In the genomic region with DNA sequence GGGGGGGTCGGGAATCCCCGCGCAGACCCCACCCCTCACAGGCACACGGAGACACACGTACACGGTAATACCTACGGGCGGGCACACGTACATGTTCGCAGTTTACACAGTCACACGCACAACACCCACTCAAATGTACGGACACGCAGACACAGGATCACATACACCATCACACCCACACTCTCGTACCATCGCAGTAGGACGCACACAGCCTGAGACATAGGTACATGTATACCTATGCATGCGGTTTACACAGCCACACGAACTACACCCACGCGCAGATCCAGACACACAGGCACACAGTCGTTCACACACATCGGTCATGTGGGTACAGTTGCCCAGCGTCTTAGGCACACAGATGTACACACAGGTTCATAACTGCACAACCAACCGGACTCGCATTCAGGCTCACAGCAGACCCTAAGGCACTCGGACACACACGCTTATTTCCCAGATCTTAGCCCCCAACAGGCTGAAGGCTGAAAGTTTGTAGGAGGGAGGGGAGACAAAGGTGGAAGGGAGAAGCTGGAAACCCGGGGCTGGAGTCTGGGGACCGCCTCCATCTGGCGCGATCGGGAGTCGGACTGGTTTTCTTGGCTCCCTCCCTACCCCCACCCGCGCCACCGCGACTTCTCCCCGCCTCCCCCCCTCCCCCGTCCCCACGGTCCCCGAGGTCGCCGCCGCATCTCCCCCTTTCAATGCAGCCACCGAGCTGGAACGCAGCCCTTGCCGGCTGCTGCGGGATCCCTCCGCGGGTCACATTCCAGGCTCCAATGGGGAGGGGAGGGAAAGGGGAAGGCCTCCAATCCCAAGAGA, we compare ENCODE assay signal across 8 cellular contexts. TPM values are rescaled to one million over a fixed set of nuclear protein-coding genes. Genes with fewer than 3 reads are reported as not detected.
DNase-seq lines count a peak whose midpoint lies in the region; TF ChIP-seq lines count a peak whose summit lies in the region.

No MANE protein-coding gene starts in this region.

- no peak for TF ChIP-seq CTCF in GM10266 (IDR thresholded peaks at IDR 0.05; ENCODE audit: control insufficient read depth, insufficient read depth, low read depth, missing control alignments)

- DNase-seq in NCI-H82 (lab: John Stamatoyannopoulos, UW) (peak; percentile 68), NCI-H82 treated with DMSO at 0.1 percent for 48 hours (lab: John Stamatoyannopoulos, UW; ENCODE audit: unreplicated experiment) (no peak), T-helper 1 cell (peak in 3 of 5 donors; percentile 18 to 24 (median 19)), posterior vena cava (ENCODE audit: low spot score) (no peak), GM10266 (ENCODE audit: extremely low spot score) (no peak)
- peak; percentile 43 for DNase-seq in central memory CD4-positive, alpha-beta T cell
- peak; percentile 26 for DNase-seq in stimulated activated CD8-positive, alpha-beta memory T cell treated with anti-CD3 and anti-CD28 coated beads, Interleukin-12 subunit alpha, Interleukin-12 subunit beta, amount 100 ng/mL, for 4 hours (ENCODE audit: low read depth)

- peak overlapping the region; percentile 62 for H3K27ac ChIP-seq in layer of hippocampus (ENCODE audit: low read depth, low read length)

- H3K27me3 ChIP-seq in layer of hippocampus (ENCODE audit: control insufficient read depth, insufficient read depth, low read length): no peaks in the 10 kb centered on the region

- intact Hi-C loops in posterior vena cava (cut with DNase I): loop anchor here in 1 of 2 donors (5.0 kb wide), 1 partner anchor 37 kb away; no protein-coding TSS in a partner anchor

RNA-seq across cellular contexts. Expression of gene SYNC, which starts 51.9 kb away (rescaled TPM):
- total RNA-seq in posterior vena cava: 100 to 1,000 TPM in 1 of 2 donors, 10 to 100 TPM in 1; 57.5 to 102 TPM

Comparison
In these comparisons a context has a peak if more than half of its experiments do, and no peak if none do; other contexts are left out.
1. DNase-seq: peak in NCI-H82 (single experiment), T-helper 1 cell (3 of 5), central memory CD4-positive, alpha-beta T cell (single experiment) and stimulated activated CD8-positive, alpha-beta memory T cell treated with anti-CD3 and anti-CD28 coated beads, Interleukin-12 subunit alpha, Interleukin-12 subunit beta, amount 100 ng/mL, for 4 hours (single experiment); none in NCI-H82 treated with DMSO at 0.1 percent for 48 hours (single experiment), posterior vena cava (single experiment) and GM10266 (single experiment).